8 cellular contexts compared by ENCODE assay signal in the genomic region with DNA sequence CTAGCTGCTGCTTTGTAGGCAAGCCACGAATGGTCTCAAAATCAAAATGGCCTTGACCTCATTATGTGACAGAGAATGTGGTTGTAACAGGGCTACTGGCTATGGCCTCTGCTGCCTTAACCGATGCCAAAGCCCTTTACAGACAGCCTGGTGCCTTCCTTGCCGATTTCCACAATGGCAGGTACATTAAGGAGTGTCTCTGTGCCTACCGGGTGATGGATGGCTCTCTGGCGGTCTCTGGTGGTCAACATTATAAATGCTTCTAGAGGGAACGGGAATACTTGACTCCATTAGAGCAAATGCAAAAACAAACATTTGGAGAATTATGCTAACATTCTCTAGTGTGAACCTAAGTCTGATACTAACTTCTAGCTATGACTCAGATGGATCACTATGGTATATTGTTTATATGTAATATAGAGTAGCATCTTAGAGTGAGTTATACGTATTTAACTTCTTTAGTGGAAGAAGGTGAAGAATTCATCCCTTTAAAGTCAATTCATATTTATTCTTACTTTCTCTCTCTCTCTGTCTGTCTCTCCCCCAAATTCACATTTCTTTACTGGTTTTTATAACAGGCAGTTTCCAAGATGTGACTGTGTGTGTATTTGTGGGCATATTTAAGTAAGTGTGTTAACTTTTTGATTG. TPM values are rescaled to one million over a fixed set of nuclear protein-coding genes. Genes with fewer than 3 reads are reported as not detected.
DNase-seq lines count a peak whose midpoint lies in the region; ATAC-seq and TF ChIP-seq lines count a peak whose summit lies in the region.

No MANE protein-coding gene starts in this region.

- ATAC-seq in GM21786 (IDR thresholded peaks at IDR 0.05; ENCODE audit: unreplicated experiment), result peak; percentile 91

- in situ Hi-C loops in SK-MEL-5 (cut with HindIII; ENCODE audit: low pct_unique_long_range_greater_than_20kb, low sequenced_read_pairs), result loop anchor here (5.0 kb wide), 1 partner anchor 48 kb away; no protein-coding TSS in a partner anchor

- intact Hi-C loops in posterior cingulate gyrus (cut with DNase I), result loop anchor here (2.0 to 10.0 kb wide), 5 partner anchors 51 to 801 kb away; no protein-coding TSS in a partner anchor

- DNase-seq in ELR (ENCODE audit: low read depth) (peak; percentile 70), SK-MEL-5 (ENCODE audit: low read depth, low spot score) (peak; percentile 79), glomerular visceral epithelial cell (ENCODE audit: extremely low spot score) (peak; percentile 74), posterior cingulate gyrus (peak; percentile 18 to 90 (median 60)), ureter (ENCODE audit: low spot score) (peak; percentile 58)
- peak; percentile 57 for DNase-seq in activated naive CD4-positive, alpha-beta T cell treated with Interleukin-2 at 50 U/mL for 16 hours

- peak; percentile 83 for TF ChIP-seq CTCF in LNCAP (IDR thresholded peaks at IDR 0.05)

RNA-seq across cellular contexts. Expression of a gene that starts 52.5 kb away (rescaled TPM):
- total RNA-seq in SK-MEL-5 (2014; rRNA removed; shearing (Covaris generic)), result 5,316 and 5,447 TPM in 2 replicates
- 3,447 and 3,665 TPM in 2 replicates for polyA plus RNA-seq in SK-MEL-5 (2015; cell fraction: cytosol; rRNA removed)
- 567 and 718 TPM in 2 replicates for polyA plus RNA-seq in SK-MEL-5 (2015; cell fraction: nucleus; rRNA removed)
- 1,778 TPM for total RNA-seq in ureter

Comparison
In these comparisons a context has a peak if more than half of its experiments do, and no peak if none do; other contexts are left out.
1. Peak in every context shown above with its lines: DNase-seq and ATAC-seq.